26 cellular contexts compared by ENCODE assay signal in the genomic region with DNA sequence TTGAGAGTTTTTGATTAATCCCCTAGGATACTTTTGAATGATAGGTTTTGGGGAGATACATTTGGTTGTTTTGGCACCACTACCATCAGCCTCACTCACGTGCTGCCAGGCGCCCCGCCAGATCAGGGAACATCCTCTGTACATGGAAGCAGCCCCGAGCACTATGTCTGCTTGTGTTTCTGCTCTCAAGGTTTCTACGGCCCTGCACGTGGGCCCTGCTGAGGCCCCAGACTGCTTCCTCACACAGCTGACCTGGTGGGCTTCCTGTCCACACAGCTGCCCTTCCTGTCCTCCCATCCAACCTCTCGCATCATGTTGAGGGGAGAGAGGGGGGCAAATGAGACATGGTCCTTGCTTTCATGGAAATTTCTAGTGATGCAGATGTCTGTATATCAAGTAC. TPM values are rescaled to one million over a fixed set of nuclear protein-coding genes. Genes with fewer than 3 reads are reported as not detected.
A peak's percentile ranks its signal among the peaks of the same experiment; 100 is the strongest.
DNase-seq lines count a peak whose midpoint lies in the region; ATAC-seq and TF ChIP-seq lines count a peak whose summit lies in the region.
"Had no signal": no experiment of that assay in that cellular context is flagged by ENCODE, and none has a peak within 500 bp of the region (broad histone marks: within the 10 kb centered on the region; RNA-seq: fewer than 3 reads in every experiment).

No MANE protein-coding gene starts in this region.

- H3K4me1 Mint-ChIP-seq in activated CD8-positive, alpha-beta T cell treated with anti-CD3 and anti-CD28 coated beads, Interleukin-2, amount 10 ng/mL, durations not matched to agents 7 days and 5 days (ENCODE audit: low read depth) = peaks cover 48% of the 10 kb centered on the region
- peaks cover 34% of the 10 kb centered on the region for H3K4me1 Mint-ChIP-seq in activated CD8-positive, alpha-beta T cell treated with anti-CD3 and anti-CD28 coated beads for 36 hours (ENCODE audit: low read depth)
- H3K4me1 Mint-ChIP-seq in endothelial cell (ENCODE audit: unreplicated experiment) = peaks cover 55% of the 10 kb centered on the region
- H3K4me1 Mint-ChIP-seq in type B pancreatic cell (ENCODE audit: unreplicated experiment) = peaks cover 12% of the 10 kb centered on the region

- H3K36me3 ChIP-seq in left lung (no peaks in the 10 kb centered on the region), upper lobe of left lung (no peaks in the 10 kb centered on the region)
- H3K36me3 ChIP-seq: thyroid gland had no signal

- no peak for ATAC-seq in activated CD8-positive, alpha-beta T cell treated with anti-CD3 and anti-CD28 coated beads, Interleukin-2, amount 10 ng/mL, durations not matched to agents 7 days and 5 days
- ATAC-seq in activated CD8-positive, alpha-beta T cell treated with anti-CD3 and anti-CD28 coated beads for 36 hours = no peak
- ATAC-seq in left lung (peak; percentile 22), upper lobe of left lung (ENCODE audit: low FRiP score in 2 of 2) (no peak), GM19467 (IDR thresholded peaks at IDR 0.05; ENCODE audit: unreplicated experiment) (no peak)
- ATAC-seq: effector memory CD8-positive, alpha-beta T cell; esophagus mucosa had no signal

- CTCF ChIA-PET in activated CD8-positive, alpha-beta T cell treated with anti-CD3 and anti-CD28 coated beads, Interleukin-2, amount 10 ng/mL, durations not matched to agents 7 days and 5 days (lab: Charles Lee) = interaction anchor here (0.7 to 1.9 kb wide), 2 partner anchors 8 to 34 kb away, joined by 3 to 6 read pairs; no protein-coding TSS in a partner anchor
- CTCF ChIA-PET in activated CD8-positive, alpha-beta T cell treated with anti-CD3 and anti-CD28 coated beads for 36 hours (lab: Charles Lee) = interaction anchor here (1.7 kb wide), 1 partner anchor 11 kb away, joined by 6 read pairs; no protein-coding TSS in a partner anchor

- TF ChIP-seq EP300 in upper lobe of left lung (IDR thresholded peaks at IDR 0.05) = no peak

- H3K27me3 Mint-ChIP-seq in activated CD8-positive, alpha-beta T cell treated with anti-CD3 and anti-CD28 coated beads, Interleukin-2, amount 10 ng/mL, durations not matched to agents 7 days and 5 days (ENCODE audit: low read depth) = no peaks in the 10 kb centered on the region
- H3K27me3 Mint-ChIP-seq in activated CD8-positive, alpha-beta T cell treated with anti-CD3 and anti-CD28 coated beads for 36 hours = no peaks in the 10 kb centered on the region
- peaks cover 2% of the 10 kb centered on the region for H3K27me3 Mint-ChIP-seq in endothelial cell (ENCODE audit: unreplicated experiment)
- no peaks in the 10 kb centered on the region for H3K27me3 Mint-ChIP-seq in type B pancreatic cell
- H3K27me3 Mint-ChIP-seq: CD4-positive, alpha-beta T cell; effector memory CD8-positive, alpha-beta T cell had no signal

- POLR2A ChIA-PET in activated CD8-positive, alpha-beta T cell treated with anti-CD3 and anti-CD28 coated beads, Interleukin-2, amount 10 ng/mL, durations not matched to agents 7 days and 5 days (lab: Charles Lee) = no interaction called here
- POLR2A ChIA-PET in activated CD8-positive, alpha-beta T cell treated with anti-CD3 and anti-CD28 coated beads for 36 hours (lab: Charles Lee) = no interaction called here

- H3K27ac ChIP-seq in left lung = peak overlapping the region in 1 of 2 donors; percentile 41
- H3K27ac ChIP-seq in upper lobe of left lung = peak overlapping the region; percentile 50 to 77 (median 70)
- H3K27ac ChIP-seq: thyroid gland had no signal

- no peaks in the 10 kb centered on the region for H3K9me3 Mint-ChIP-seq in activated CD8-positive, alpha-beta T cell treated with anti-CD3 and anti-CD28 coated beads, Interleukin-2, amount 10 ng/mL, durations not matched to agents 7 days and 5 days (ENCODE audit: insufficient read depth)
- no peaks in the 10 kb centered on the region for H3K9me3 Mint-ChIP-seq in activated CD8-positive, alpha-beta T cell treated with anti-CD3 and anti-CD28 coated beads for 36 hours
- H3K9me3 Mint-ChIP-seq in endothelial cell (ENCODE audit: unreplicated experiment) (no peaks in the 10 kb centered on the region), type B pancreatic cell (no peaks in the 10 kb centered on the region)
- H3K9me3 Mint-ChIP-seq: CD4-positive, alpha-beta T cell; effector memory CD8-positive, alpha-beta T cell; T-helper 1 cell treated with Interleukin-12 subunit alpha and Interleukin-12 subunit beta and Interleukin-4 antibody, amounts not matched to agents 30 μg/mL and 1 μg/mL, for 36 hours had no signal

- H3K4me1 ChIP-seq in left lung = peaks cover 12 to 45% of the 10 kb centered on the region in 2 donors
- H3K4me1 ChIP-seq in upper lobe of left lung = peaks cover 64 to 83% (median 74%) of the 10 kb centered on the region in 4 donors

- H3K4me3 ChIP-seq in left lung (no peak overlapping the region), upper lobe of left lung (no peak overlapping the region)
- H3K4me3 ChIP-seq: thyroid gland had no signal

- peak overlapping the region; percentile 10 for H3K27ac Mint-ChIP-seq in activated CD8-positive, alpha-beta T cell treated with anti-CD3 and anti-CD28 coated beads, Interleukin-2, amount 10 ng/mL, durations not matched to agents 7 days and 5 days
- no peak overlapping the region for H3K27ac Mint-ChIP-seq in activated CD8-positive, alpha-beta T cell treated with anti-CD3 and anti-CD28 coated beads for 36 hours
- peak overlapping the region; percentile 45 for H3K27ac Mint-ChIP-seq in endothelial cell (ENCODE audit: unreplicated experiment)
- H3K27ac Mint-ChIP-seq in type B pancreatic cell = no peak overlapping the region
- H3K27ac Mint-ChIP-seq: CD4-positive, alpha-beta T cell; T-helper 1 cell treated with Interleukin-12 subunit alpha and Interleukin-12 subunit beta and Interleukin-4 antibody, amounts not matched to agents 30 μg/mL and 1 μg/mL, for 36 hours had no signal

- intact Hi-C loops in activated CD8-positive, alpha-beta T cell treated with anti-CD3 and anti-CD28 coated beads for 36 hours (cut with micrococcal nuclease) = no loop called here
- intact Hi-C loops in left lung (cut with DNase I) = no loop called here

- WGBS in upper lobe of left lung, 2 donors = 39 to 66% methylated on average over 5 to 7 of the region's 7 CpGs

- no peak for TF ChIP-seq POLR2A in upper lobe of left lung (IDR thresholded peaks at IDR 0.05)

- DNase-seq in activated CD8-positive, alpha-beta T cell treated with anti-CD3 and anti-CD28 coated beads, Interleukin-2, amount 10 ng/mL, durations not matched to agents 7 days and 5 days = no peak
- DNase-seq in activated CD8-positive, alpha-beta T cell treated with anti-CD3 and anti-CD28 coated beads for 36 hours = no peak
- no peak for DNase-seq in endothelial cell (ENCODE audit: low spot score)
- no peak for DNase-seq in left lung
- peak in 1 of 2 donors; percentile 56 for DNase-seq in upper lobe of left lung
- DNase-seq in DMS79 (lab: John Stamatoyannopoulos, UW) = no peak
- DNase-seq in type B pancreatic cell (ENCODE audit: extremely low spot score, unreplicated experiment) = no peak
- DNase-seq: 8988T; activated naive CD4-positive, alpha-beta T cell; CD4-positive, alpha-beta T cell; central memory CD4-positive, alpha-beta T cell; cortex of kidney; effector memory CD8-positive, alpha-beta T cell; H7; head of caudate nucleus; mesenchymal stem cell; NCI-H1092 treated with DMSO at 0.1 percent for 48 hours; NCI-H187 treated with DMSO at 0.1 percent for 48 hours; NCI-H2171 treated with DMSO at 0.1 percent for 48 hours; NCI-H510A; RPMI8226; stimulated activated CD4-positive, alpha-beta T cell treated with anti-CD3 and anti-CD28 coated beads, Interleukin-2, amount 100 ng/mL, for 48 hours; thyroid gland had no signal

- H3K9me3 ChIP-seq in left lung (no peaks in the 10 kb centered on the region), upper lobe of left lung (no peaks in the 10 kb centered on the region)
- H3K9me3 ChIP-seq: thyroid gland had no signal

- peaks cover 7% of the 10 kb centered on the region for H3K36me3 Mint-ChIP-seq in activated CD8-positive, alpha-beta T cell treated with anti-CD3 and anti-CD28 coated beads, Interleukin-2, amount 10 ng/mL, durations not matched to agents 7 days and 5 days (ENCODE audit: low read depth)
- H3K36me3 Mint-ChIP-seq in activated CD8-positive, alpha-beta T cell treated with anti-CD3 and anti-CD28 coated beads for 36 hours (ENCODE audit: low read depth) = no peaks in the 10 kb centered on the region
- no peaks in the 10 kb centered on the region for H3K36me3 Mint-ChIP-seq in endothelial cell (ENCODE audit: low read depth, unreplicated experiment)
- no peaks in the 10 kb centered on the region for H3K36me3 Mint-ChIP-seq in type B pancreatic cell

- TF ChIP-seq CTCF in activated CD8-positive, alpha-beta T cell treated with anti-CD3 and anti-CD28 coated beads for 36 hours (IDR thresholded peaks at IDR 0.05) = no peak
- TF ChIP-seq CTCF in endothelial cell (IDR thresholded peaks at IDR 0.05; ENCODE audit: unreplicated experiment) (no peak), left lung (IDR thresholded peaks at IDR 0.05) (no peak), upper lobe of left lung (IDR thresholded peaks at IDR 0.05) (no peak), type B pancreatic cell (conservative IDR thresholded peaks at IDR 0.05) (no peak)

- H3K4me3 Mint-ChIP-seq in activated CD8-positive, alpha-beta T cell treated with anti-CD3 and anti-CD28 coated beads, Interleukin-2, amount 10 ng/mL, durations not matched to agents 7 days and 5 days = no peak overlapping the region
- H3K4me3 Mint-ChIP-seq in activated CD8-positive, alpha-beta T cell treated with anti-CD3 and anti-CD28 coated beads for 36 hours = no peak overlapping the region
- no peak overlapping the region for H3K4me3 Mint-ChIP-seq in endothelial cell (ENCODE audit: unreplicated experiment)
- no peak overlapping the region for H3K4me3 Mint-ChIP-seq in type B pancreatic cell
- H3K4me3 Mint-ChIP-seq: CD4-positive, alpha-beta T cell; T-helper 1 cell treated with Interleukin-12 subunit alpha and Interleukin-12 subunit beta and Interleukin-4 antibody, amounts not matched to agents 30 μg/mL and 1 μg/mL, for 36 hours had no signal

- H3K27me3 ChIP-seq in left lung (no peaks in the 10 kb centered on the region), upper lobe of left lung (no peaks in the 10 kb centered on the region)
- H3K27me3 ChIP-seq: thyroid gland had no signal

RNA-seq across cellular contexts. Expression of gene ADARB1, which starts 20.0 kb away (rescaled TPM):
- 10 to 100 TPM; 52.9 to 66.2 TPM for total RNA-seq in activated CD8-positive, alpha-beta T cell treated with anti-CD3 and anti-CD28 coated beads, Interleukin-2, amount 10 ng/mL, durations not matched to agents 7 days and 5 days
- total RNA-seq in activated CD8-positive, alpha-beta T cell treated with anti-CD3 and anti-CD28 coated beads for 36 hours = 10 to 100 TPM; 36.2 to 37.1 TPM
- total RNA-seq in endothelial cell (ENCODE audit: unreplicated experiment) (14.5 TPM), left lung (10 to 100 TPM; 30.4 to 53.4 TPM), upper lobe of left lung (10 to 100 TPM; 26.5 to 94.3 (median 42.4) TPM), type B pancreatic cell (ENCODE audit: low replicate concordance) (20.7 and 20.9 TPM in 2 replicates)

Comparison
In these comparisons a context has a peak if more than half of its experiments do, and no peak if none do; other contexts are left out.
1. H3K27ac Mint-ChIP-seq: peak in activated CD8-positive, alpha-beta T cell treated with anti-CD3 and anti-CD28 coated beads, Interleukin-2, amount 10 ng/mL, durations not matched to agents 7 days and 5 days (single experiment) and endothelial cell (single experiment); none in activated CD8-positive, alpha-beta T cell treated with anti-CD3 and anti-CD28 coated beads for 36 hours (single experiment) and type B pancreatic cell (single experiment).